In genomic region chr4:124061413-124061812, GRCh38 we compare ENCODE assay signal across 11 cellular contexts.
DNase-seq lines count a peak whose midpoint lies in the region; ATAC-seq and TF ChIP-seq lines count a peak whose summit lies in the region.
"Had no signal": no experiment of that assay in that cellular context is flagged by ENCODE, and none has a peak within 500 bp of the region (broad histone marks: within the 10 kb centered on the region; RNA-seq: fewer than 3 reads in every experiment).

No MANE protein-coding gene starts in this region.

- no peak for ATAC-seq in upper lobe of right lung
- ATAC-seq in HG03097 (IDR thresholded peaks at IDR 0.05; ENCODE audit: low FRiP score, unreplicated experiment): no peak
- ATAC-seq in body of pancreas: no peak

- DNase-seq in LHCN-M2 (ENCODE audit: low read depth) (peak; percentile 97), coronary artery (ENCODE audit: low spot score) (no peak), medulla oblongata (ENCODE audit: extremely low spot score) (peak; percentile 4), upper lobe of right lung (no peak), body of pancreas (no peak)
- no peak for DNase-seq in activated naive CD4-positive, alpha-beta T cell treated with anti-CD3 and anti-CD28 coated beads, Interleukin-2, amount 50 U/mL, for 16 hours
- DNase-seq: cortex of kidney; naive B cell; NCI-H1436 treated with DMSO at 0.1 percent for 48 hours; stimulated activated naive B cell treated with anti-CD40 and anti-IgM and Interleukin-4, amounts not matched to agents 10 μg/mL and 1 μg/mL and 100 μg/mL, for 72 hours had no signal

- TF ChIP-seq POLR2A in body of pancreas (IDR thresholded peaks at IDR 0.05): no peak

- H3K27ac ChIP-seq in coronary artery: peak overlapping the region; percentile 39 to 84
- H3K27ac ChIP-seq in upper lobe of right lung: peak overlapping the region; percentile 67
- peak overlapping the region in 1 of 4 donors; percentile 1 for H3K27ac ChIP-seq in body of pancreas

- no peaks in the 10 kb centered on the region for H3K36me3 ChIP-seq in upper lobe of right lung
- no peaks in the 10 kb centered on the region for H3K36me3 ChIP-seq in body of pancreas (replicated peaks in 1 of 2; ENCODE audit: insufficient read depth in 1 of 2, low read depth in 2 of 2)

- H3K9me3 ChIP-seq in upper lobe of right lung (no peaks in the 10 kb centered on the region), body of pancreas (no peaks in the 10 kb centered on the region)

- TF ChIP-seq CTCF in coronary artery (IDR thresholded peaks at IDR 0.05) (no peak), upper lobe of right lung (IDR thresholded peaks at IDR 0.05) (no peak), body of pancreas (IDR thresholded peaks at IDR 0.05) (no peak)

- no peak overlapping the region for H3K4me3 ChIP-seq in coronary artery
- no peak overlapping the region for H3K4me3 ChIP-seq in upper lobe of right lung
- no peak overlapping the region for H3K4me3 ChIP-seq in body of pancreas

- H3K27me3 ChIP-seq in upper lobe of right lung (no peaks in the 10 kb centered on the region), body of pancreas (no peaks in the 10 kb centered on the region)

- H3K4me1 ChIP-seq in upper lobe of right lung (peaks cover 6% of the 10 kb centered on the region), body of pancreas (no peaks in the 10 kb centered on the region)

- intact Hi-C loops in upper lobe of right lung (cut with DNase I) (no loop called here), body of pancreas (cut with DNase I) (no loop called here)

Comparison
In these comparisons a context has a peak if more than half of its experiments do, and no peak if none do; other contexts are left out.
1. DNase-seq: peak in LHCN-M2 (single experiment) and medulla oblongata (single experiment); none in coronary artery (single experiment), upper lobe of right lung (single experiment), body of pancreas (0 of 4) and activated naive CD4-positive, alpha-beta T cell treated with anti-CD3 and anti-CD28 coated beads, Interleukin-2, amount 50 U/mL, for 16 hours (single experiment).